In the genomic region with DNA sequence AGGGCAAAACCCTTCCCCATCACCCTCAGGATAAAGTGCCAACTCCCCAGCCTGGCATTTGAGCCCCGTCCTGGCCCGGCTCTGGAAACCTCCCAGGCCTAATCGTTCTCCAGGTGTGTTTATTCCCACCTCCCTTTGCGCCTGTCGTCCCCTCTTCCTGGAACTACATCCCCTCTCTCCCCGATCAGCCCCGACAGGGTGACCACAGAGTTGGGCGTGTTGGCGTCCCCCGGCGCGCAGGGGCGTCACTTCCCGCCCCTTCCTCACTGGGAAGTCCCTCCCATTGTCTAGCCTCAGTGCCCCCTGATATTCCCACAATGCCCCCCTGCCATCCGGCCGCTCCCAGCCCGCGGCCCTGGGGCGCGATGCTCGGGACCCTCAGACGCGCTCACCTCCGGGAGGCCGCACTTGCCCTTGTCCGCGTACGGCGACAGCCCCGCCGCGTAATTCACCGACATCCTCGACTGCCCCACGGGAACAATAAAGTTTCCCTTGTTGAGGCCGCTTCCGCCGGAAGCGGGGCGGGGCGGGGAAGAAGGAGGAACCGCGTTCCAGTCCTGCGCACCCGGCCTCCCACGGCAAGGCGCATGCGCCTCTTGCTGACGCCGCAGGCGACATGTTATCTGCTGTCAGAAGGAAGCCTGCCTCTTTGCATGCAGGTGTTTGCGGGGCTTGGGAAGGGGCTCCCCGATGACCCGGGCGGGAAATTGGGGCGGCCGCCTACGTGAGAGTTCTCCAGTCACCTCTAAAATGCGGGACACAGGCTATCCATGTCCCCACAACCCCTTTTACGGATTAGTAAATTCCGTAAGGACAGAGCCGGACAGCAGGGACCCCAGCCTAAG, we compare ENCODE assay signal across 8 cellular contexts. TPM values are rescaled to one million over a fixed set of nuclear protein-coding genes. Genes with fewer than 3 reads are reported as not detected.
DNase-seq lines count a peak whose midpoint lies in the region; ATAC-seq lines count a peak whose summit lies in the region.

TSS of gene ANKRD24 (plus strand) at position 608 of the 845 bp plus-strand sequence. CDS start 3,737 bp downstream, outside the sequence.
TSS of gene SIRT6 (minus strand) at position 482 of the 845 bp plus-strand sequence. CDS start at position 458, 24 bp downstream.

- H3K4me3 Mint-ChIP-seq in naive B cell, result peak within 1 kb of the TSS; percentile 95 to 99 (median 98)

- no peaks in the 10 kb centered on the region for H3K9me3 Mint-ChIP-seq in naive B cell

- ATAC-seq in GM21619 (IDR thresholded peaks at IDR 0.05; ENCODE audit: unreplicated experiment) (peak; percentile 69), naive B cell (ENCODE audit: low read depth in 2 of 2) (peak; percentile 87 to 90)

- peaks cover 0 to 14% of the 10 kb centered on the region in 2 donors for H3K36me3 Mint-ChIP-seq in naive B cell

- H3K27ac ChIP-seq in KOPT-K1 (ENCODE audit: low read depth, low read length, poor library complexity, severe bottlenecking), result peak within 1 kb of the TSS; percentile 79

- H3K36me3 ChIP-seq in KOPT-K1 (ENCODE audit: insufficient read depth, low read length), result peaks cover 21% of the 10 kb centered on the region; the same call in 1 of the 2 replicates

- no peaks in the 10 kb centered on the region for H3K9me3 ChIP-seq in KOPT-K1 (ENCODE audit: insufficient read depth, low read length, poor library complexity, severe bottlenecking)

- DNase-seq in DMS 273 treated with DMSO at 0.1 percent for 48 hours (lab: John Stamatoyannopoulos, UW) (peak; percentile 79), RPMI7951 (ENCODE audit: low read depth) (peak; percentile 94), fibroblast of gingiva (ENCODE audit: low read depth) (peak; percentile 97), naive B cell (peak; percentile 95)
- peak; percentile 91 to 95 for DNase-seq in activated T-helper 1 cell treated with anti-CD3 and anti-CD28 coated beads, Interleukin-2, amount 50 U/mL, for 16 hours (ENCODE audit: low read depth in 1 of 2, low spot score in 1 of 2)
- DNase-seq in stimulated activated CD8-positive, alpha-beta memory T cell treated with anti-CD3 and anti-CD28 coated beads, Interleukin-7, amount 100 ng/mL, for 48 hours (ENCODE audit: extremely low read depth in 1 of 2, low read depth in 1 of 2), result peak; percentile 89 to 92

- H3K4me1 Mint-ChIP-seq in naive B cell, result peaks cover 42 to 57% (median 50%) of the 10 kb centered on the region in 3 donors

- H3K27me3 Mint-ChIP-seq in naive B cell, result peaks cover 0 to 14% (median 9%) of the 10 kb centered on the region in 3 donors

- H3K27ac Mint-ChIP-seq in naive B cell, result peak within 1 kb of the TSS; percentile 96 to 99 (median 98)

RNA-seq across cellular contexts. Expression of gene ANKRD24, which starts in this region (rescaled TPM):
- total RNA-seq in RPMI7951 (2014; rRNA removed; shearing (Covaris generic)), result under 0.01 and 0.12 TPM in 2 replicates
- polyA plus RNA-seq in naive B cell (ENCODE audit: low read depth in 6 of 6), result 1 to 10 TPM in 1 of 6 donors, under 1 TPM in 2, not detected in 3; 0.17 to 1.4 (median 0.43) TPM

RNA-seq across cellular contexts. Expression of gene SIRT6, which starts in this region (rescaled TPM):
- 11.5 and 28.4 TPM in 2 replicates for total RNA-seq in RPMI7951 (2014; rRNA removed; shearing (Covaris generic))
- 1 to 10 TPM; 1.3 to 5.3 (median 4.4) TPM for polyA plus RNA-seq in naive B cell (ENCODE audit: low read depth in 6 of 6)

Comparison
In these comparisons a context has a peak if more than half of its experiments do, and no peak if none do; other contexts are left out.
1. Peak in every context shown above with its lines: DNase-seq, ATAC-seq and H3K27ac ChIP-seq.